ENCODE assay signal across 8 cellular contexts in genomic region chrX:154804564-154804956, GRCh38. TPM values are rescaled to one million over a fixed set of nuclear protein-coding genes. Genes with fewer than 3 reads are reported as not detected.
DNase-seq lines count a peak whose midpoint lies in the region; ATAC-seq and TF ChIP-seq lines count a peak whose summit lies in the region.

No MANE protein-coding gene starts in this region.

- peaks cover 4% of the 10 kb centered on the region for H3K9me3 ChIP-seq in iPS-15b (ENCODE audit: control insufficient read depth, insufficient read depth, low read length)

- peaks cover 31% of the 10 kb centered on the region for H3K4me1 Mint-ChIP-seq in HFFc6 (ENCODE audit: low read depth)
- H3K4me1 Mint-ChIP-seq in activated T-helper 1 cell treated with anti-CD3 and anti-CD28 coated beads, Interleukin-12 subunit alpha, Interleukin-12 subunit beta, Interleukin-2, Interleukin-4 antibody, amounts not matched to agents 30 ng/mL and 10 ng/mL and 1 ng/mL, durations not matched to agents 14 hours and 24 hours and 36 hours (ENCODE audit: low read depth): peaks cover 51% of the 10 kb centered on the region
- H3K4me1 Mint-ChIP-seq in stimulated activated naive B cell treated with anti-CD40 and anti-IgM and Interleukin-4, amounts not matched to agents 10 μg/mL and 1 μg/mL and 100 μg/mL, for 72 hours: peaks cover 9 to 27% of the 10 kb centered on the region in 2 donors

- no peak overlapping the region for H3K9ac ChIP-seq in iPS-15b (ENCODE audit: low read depth, low read length)

- H3K27me3 ChIP-seq in iPS-15b (ENCODE audit: control insufficient read depth, insufficient read depth, low read length): peaks cover 25% of the 10 kb centered on the region

- H3K9me3 Mint-ChIP-seq in HFFc6: no peaks in the 10 kb centered on the region
- H3K9me3 Mint-ChIP-seq in activated T-helper 1 cell treated with anti-CD3 and anti-CD28 coated beads, Interleukin-12 subunit alpha, Interleukin-12 subunit beta, Interleukin-2, Interleukin-4 antibody, amounts not matched to agents 30 ng/mL and 10 ng/mL and 1 ng/mL, durations not matched to agents 14 hours and 24 hours and 36 hours: no peaks in the 10 kb centered on the region
- H3K9me3 Mint-ChIP-seq in stimulated activated naive B cell treated with anti-CD40 and anti-IgM and Interleukin-4, amounts not matched to agents 10 μg/mL and 1 μg/mL and 100 μg/mL, for 72 hours: peaks cover 0 to 4% of the 10 kb centered on the region in 2 donors

- H3K36me3 ChIP-seq in iPS-15b (ENCODE audit: control insufficient read depth, insufficient read depth, low read length): no peaks in the 10 kb centered on the region

- peak overlapping the region; percentile 89 for H3K4me3 Mint-ChIP-seq in HFFc6
- H3K4me3 Mint-ChIP-seq in activated T-helper 1 cell treated with anti-CD3 and anti-CD28 coated beads, Interleukin-12 subunit alpha, Interleukin-12 subunit beta, Interleukin-2, Interleukin-4 antibody, amounts not matched to agents 30 ng/mL and 10 ng/mL and 1 ng/mL, durations not matched to agents 14 hours and 24 hours and 36 hours: peak overlapping the region; percentile 82
- H3K4me3 Mint-ChIP-seq in stimulated activated naive B cell treated with anti-CD40 and anti-IgM and Interleukin-4, amounts not matched to agents 10 μg/mL and 1 μg/mL and 100 μg/mL, for 72 hours: peak overlapping the region; percentile 79 to 91

- peaks cover 6% of the 10 kb centered on the region for H3K27me3 Mint-ChIP-seq in HFFc6 (ENCODE audit: insufficient read depth)
- H3K27me3 Mint-ChIP-seq in activated T-helper 1 cell treated with anti-CD3 and anti-CD28 coated beads, Interleukin-12 subunit alpha, Interleukin-12 subunit beta, Interleukin-2, Interleukin-4 antibody, amounts not matched to agents 30 ng/mL and 10 ng/mL and 1 ng/mL, durations not matched to agents 14 hours and 24 hours and 36 hours (ENCODE audit: insufficient read depth): no peaks in the 10 kb centered on the region
- no peaks in the 10 kb centered on the region for H3K27me3 Mint-ChIP-seq in stimulated activated naive B cell treated with anti-CD40 and anti-IgM and Interleukin-4, amounts not matched to agents 10 μg/mL and 1 μg/mL and 100 μg/mL, for 72 hours

- H3K36me3 Mint-ChIP-seq in HFFc6 (ENCODE audit: low read depth): no peaks in the 10 kb centered on the region
- H3K36me3 Mint-ChIP-seq in activated T-helper 1 cell treated with anti-CD3 and anti-CD28 coated beads, Interleukin-12 subunit alpha, Interleukin-12 subunit beta, Interleukin-2, Interleukin-4 antibody, amounts not matched to agents 30 ng/mL and 10 ng/mL and 1 ng/mL, durations not matched to agents 14 hours and 24 hours and 36 hours (ENCODE audit: low read depth): no peaks in the 10 kb centered on the region
- no peaks in the 10 kb centered on the region for H3K36me3 Mint-ChIP-seq in stimulated activated naive B cell treated with anti-CD40 and anti-IgM and Interleukin-4, amounts not matched to agents 10 μg/mL and 1 μg/mL and 100 μg/mL, for 72 hours

- peak overlapping the region; percentile 62 for H3K4me3 ChIP-seq in iPS-15b (ENCODE audit: low read depth, low read length)

- intact Hi-C loops in activated T-helper 1 cell treated with anti-CD3 and anti-CD28 coated beads, Interleukin-12 subunit alpha, Interleukin-12 subunit beta, Interleukin-2, Interleukin-4 antibody, amounts not matched to agents 30 ng/mL and 10 ng/mL and 1 ng/mL, durations not matched to agents 14 hours and 24 hours and 36 hours (cut with micrococcal nuclease): loop anchor here (5.0 kb wide), 2 partner anchors 87 to 223 kb away; partner anchors contain the start of gene FUNDC2

- DNase-seq in HFFc6 (peak; percentile 10), cerebellum (ENCODE audit: low spot score) (no peak), A172 (ENCODE audit: low spot score) (no peak), GM19238 (ENCODE audit: insufficient read length, low spot score) (no peak)
- DNase-seq in activated T-helper 1 cell treated with anti-CD3 and anti-CD28 coated beads, Interleukin-12 subunit alpha, Interleukin-12 subunit beta, Interleukin-2, Interleukin-4 antibody, amounts not matched to agents 30 ng/mL and 10 ng/mL and 1 ng/mL, durations not matched to agents 14 hours and 24 hours and 36 hours (ENCODE audit: low spot score): no peak
- DNase-seq in stimulated activated naive B cell treated with anti-CD40 and anti-IgM and Interleukin-4, amounts not matched to agents 10 μg/mL and 1 μg/mL and 100 μg/mL, for 72 hours: no peak

- TF ChIP-seq CTCF in HFFc6 (IDR thresholded peaks at IDR 0.05): no peak

- H3K27ac Mint-ChIP-seq in HFFc6: peak overlapping the region; percentile 42
- peak overlapping the region; percentile 49 for H3K27ac Mint-ChIP-seq in activated T-helper 1 cell treated with anti-CD3 and anti-CD28 coated beads, Interleukin-12 subunit alpha, Interleukin-12 subunit beta, Interleukin-2, Interleukin-4 antibody, amounts not matched to agents 30 ng/mL and 10 ng/mL and 1 ng/mL, durations not matched to agents 14 hours and 24 hours and 36 hours
- H3K27ac Mint-ChIP-seq in stimulated activated naive B cell treated with anti-CD40 and anti-IgM and Interleukin-4, amounts not matched to agents 10 μg/mL and 1 μg/mL and 100 μg/mL, for 72 hours: no peak overlapping the region

- ATAC-seq in stimulated activated naive B cell treated with anti-CD40 and anti-IgM and Interleukin-4, amounts not matched to agents 10 μg/mL and 1 μg/mL and 100 μg/mL, for 72 hours (replicated peaks): peak in 1 of 2 donors; percentile 3
- ATAC-seq in HG02870 (IDR thresholded peaks at IDR 0.05; ENCODE audit: unreplicated experiment): no peak

- no peaks in the 10 kb centered on the region for H3K4me1 ChIP-seq in iPS-15b (ENCODE audit: control insufficient read depth, insufficient read depth, low read length)

RNA-seq across cellular contexts. Expression of gene MPP1, which starts 0.7 kb away (rescaled TPM):
- total RNA-seq in HFFc6 (2021; fragmentation: NEBNext Ultra II Directional; extraction: Animal tissue kit (Norgen Biotek cat#: 25700)): 10 to 100 TPM; 17.0 to 22.7 (median 20.5) TPM
- 27.8 and 28.7 TPM in 2 replicates for total RNA-seq in activated T-helper 1 cell treated with anti-CD3 and anti-CD28 coated beads, Interleukin-12 subunit alpha, Interleukin-12 subunit beta, Interleukin-2, Interleukin-4 antibody, amounts not matched to agents 30 ng/mL and 10 ng/mL and 1 ng/mL, durations not matched to agents 14 hours and 24 hours and 36 hours
- total RNA-seq in cerebellum: 17.8 TPM
- total RNA-seq in A172 (2014; rRNA removed; shearing (Covaris generic)): 50.5 and 60.5 TPM in 2 replicates

RNA-seq across cellular contexts. Expression of gene SMIM9, which starts 29.9 kb away (rescaled TPM):
- not detected for total RNA-seq in HFFc6 (2021; fragmentation: NEBNext Ultra II Directional; extraction: Animal tissue kit (Norgen Biotek cat#: 25700))
- total RNA-seq in activated T-helper 1 cell treated with anti-CD3 and anti-CD28 coated beads, Interleukin-12 subunit alpha, Interleukin-12 subunit beta, Interleukin-2, Interleukin-4 antibody, amounts not matched to agents 30 ng/mL and 10 ng/mL and 1 ng/mL, durations not matched to agents 14 hours and 24 hours and 36 hours: not detected in 2 replicates
- not detected for total RNA-seq in cerebellum
- not detected in 2 replicates for total RNA-seq in A172 (2014; rRNA removed; shearing (Covaris generic))

RNA-seq across cellular contexts. Expression of gene DKC1, which starts 41.9 kb away (rescaled TPM):
- total RNA-seq in HFFc6 (2021; fragmentation: NEBNext Ultra II Directional; extraction: Animal tissue kit (Norgen Biotek cat#: 25700)): 10 to 100 TPM; 44.6 to 55.5 (median 51.1) TPM
- 186 and 188 TPM in 2 replicates for total RNA-seq in activated T-helper 1 cell treated with anti-CD3 and anti-CD28 coated beads, Interleukin-12 subunit alpha, Interleukin-12 subunit beta, Interleukin-2, Interleukin-4 antibody, amounts not matched to agents 30 ng/mL and 10 ng/mL and 1 ng/mL, durations not matched to agents 14 hours and 24 hours and 36 hours
- total RNA-seq in cerebellum: 23.0 TPM
- total RNA-seq in A172 (2014; rRNA removed; shearing (Covaris generic)): 74.9 and 102 TPM in 2 replicates

RNA-seq across cellular contexts. Expression of gene GAB3, which starts 53.7 kb away (rescaled TPM):
- total RNA-seq in HFFc6 (2021; fragmentation: NEBNext Ultra II Directional; extraction: Animal tissue kit (Norgen Biotek cat#: 25700)): under 1 TPM; 0.05 to 0.50 (median 0.16) TPM
- total RNA-seq in activated T-helper 1 cell treated with anti-CD3 and anti-CD28 coated beads, Interleukin-12 subunit alpha, Interleukin-12 subunit beta, Interleukin-2, Interleukin-4 antibody, amounts not matched to agents 30 ng/mL and 10 ng/mL and 1 ng/mL, durations not matched to agents 14 hours and 24 hours and 36 hours: 5.1 TPM in 2 replicates
- total RNA-seq in cerebellum: 2.1 TPM
- total RNA-seq in A172 (2014; rRNA removed; shearing (Covaris generic)): 0.83 and 0.93 TPM in 2 replicates
